In the genomic region with DNA sequence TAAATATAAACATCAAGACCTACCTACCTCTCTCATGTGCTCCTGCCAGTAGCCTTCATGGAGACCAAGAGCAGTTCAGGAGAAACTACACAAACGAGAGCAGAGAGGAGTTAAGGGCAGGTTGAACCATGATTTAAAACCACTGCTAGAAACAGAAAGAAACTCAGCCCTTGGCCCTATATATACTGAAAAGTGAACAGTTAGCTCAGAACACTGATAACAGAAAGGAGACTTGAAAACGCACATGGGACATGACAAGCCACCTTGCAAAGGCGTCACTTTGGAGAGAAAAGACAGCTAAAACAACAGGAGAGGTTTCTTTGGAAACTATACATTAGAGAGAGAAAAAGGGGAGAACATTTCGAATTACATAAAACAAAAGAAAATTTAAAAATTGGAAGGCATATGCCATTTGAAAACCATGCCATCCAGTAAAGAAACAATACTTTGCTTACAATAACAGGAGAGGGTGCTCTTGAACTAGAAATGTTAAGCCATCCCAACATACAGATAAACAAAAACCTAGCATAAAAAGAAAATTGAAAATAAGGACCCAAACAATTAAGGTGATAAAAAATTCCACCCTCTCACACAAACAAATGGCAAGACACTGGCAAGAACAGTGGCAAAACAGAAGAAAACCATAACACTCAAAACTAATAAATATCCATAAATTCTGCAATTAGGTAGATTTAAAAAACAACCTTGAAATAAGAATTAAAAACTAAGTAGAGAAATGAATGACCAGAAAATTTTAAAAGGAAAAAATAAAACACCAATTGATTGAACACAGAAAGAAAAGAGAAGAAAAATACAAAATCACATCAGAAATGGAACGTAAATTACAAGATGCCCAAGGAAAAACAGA, we compare ENCODE assay signal across 11 cellular contexts.
A peak's percentile ranks its signal among the peaks of the same experiment; 100 is the strongest.
DNase-seq lines count a peak whose midpoint lies in the region; ATAC-seq, FAIRE-seq and TF ChIP-seq lines count a peak whose summit lies in the region.
"Had no signal": no experiment of that assay in that cellular context is flagged by ENCODE, and none has a peak within 500 bp of the region (broad histone marks: within the 10 kb centered on the region; RNA-seq: fewer than 3 reads in every experiment).

No MANE protein-coding gene starts in this region.

- H3K27ac ChIP-seq in kidney (ENCODE audit: low read depth in 2 of 2, low read length in 2 of 2) (no peak overlapping the region), uterus (no peak overlapping the region)

- DNase-seq in OCI-M1 (lab: John Stamatoyannopoulos, UW): peak; percentile 81
- no peak for DNase-seq in kidney
- no peak for DNase-seq in uterus
- no peak for DNase-seq in NCI-H1694 treated with DMSO at 0.1 percent for 48 hours (lab: John Stamatoyannopoulos, UW)
- DNase-seq in NCI-H146 (lab: John Stamatoyannopoulos, UW): no peak
- no peak for DNase-seq in medulla oblongata (ENCODE audit: extremely low spot score)
- DNase-seq: activated CD8-positive, alpha-beta memory T cell treated with anti-CD3 and anti-CD28 coated beads, Interleukin-2, amount 50 U/mL, for 48 hours had no signal

- intact Hi-C loops in kidney (cut with DNase I) (no loop called here), uterus (cut with DNase I; ENCODE audit: low total_unique reads) (no loop called here)

- no peak for TF ChIP-seq CTCF in kidney (IDR thresholded peaks at IDR 0.05; ENCODE audit: borderline replicate concordance, extremely low read depth, insufficient read depth)
- TF ChIP-seq CTCF in uterus (IDR thresholded peaks at IDR 0.05): no peak

- peak; percentile 13 for FAIRE-seq in kidney (lab: Jason Lieb, UNC)
- FAIRE-seq: islet of Langerhans had no signal

- no peaks in the 10 kb centered on the region for H3K36me3 ChIP-seq in kidney (ENCODE audit: control insufficient read depth in 1 of 2, insufficient read depth in 2 of 2, low read length in 2 of 2)
- H3K36me3 ChIP-seq in uterus: no peaks in the 10 kb centered on the region
- H3K36me3 ChIP-seq: HAP-1 had no signal

- H3K9ac ChIP-seq in kidney (ENCODE audit: low read length in 2 of 2): no peak overlapping the region

- no peaks in the 10 kb centered on the region for H3K27me3 ChIP-seq in uterus

- H3K9me3 ChIP-seq in kidney (ENCODE audit: control insufficient read depth in 1 of 2, low read length in 2 of 2): no peaks in the 10 kb centered on the region
- no peaks in the 10 kb centered on the region for H3K9me3 ChIP-seq in uterus
- H3K9me3 ChIP-seq: HAP-1 had no signal

- H3K4me3 ChIP-seq in kidney (ENCODE audit: low read length in 2 of 2): no peak overlapping the region
- no peak overlapping the region for H3K4me3 ChIP-seq in uterus
- H3K4me3 ChIP-seq: HAP-1 had no signal

- H3K4me1 ChIP-seq in kidney (ENCODE audit: control insufficient read depth in 1 of 2, insufficient read depth in 1 of 2, low read depth in 1 of 2, low read length in 2 of 2) (no peaks in the 10 kb centered on the region), uterus (no peaks in the 10 kb centered on the region)
- H3K4me1 ChIP-seq: HAP-1 had no signal

- no peak for TF ChIP-seq POLR2A in uterus (IDR thresholded peaks at IDR 0.05)

- ATAC-seq in GM18508 (IDR thresholded peaks at IDR 0.05; ENCODE audit: insufficient read depth, unreplicated experiment) (peak; percentile 70), HG02642 (IDR thresholded peaks at IDR 0.05; ENCODE audit: poor library complexity, unreplicated experiment) (peak; percentile 64)
